In genomic region chr4:876780-877179, GRCh38 we compare ENCODE assay signal across 11 cellular contexts. TPM values are rescaled to one million over a fixed set of nuclear protein-coding genes. Genes with fewer than 3 reads are reported as not detected.
DNase-seq lines count a peak whose midpoint lies in the region; ATAC-seq and TF ChIP-seq lines count a peak whose summit lies in the region.
"Had no signal": no experiment of that assay in that cellular context is flagged by ENCODE, and none has a peak within 500 bp of the region (broad histone marks: within the 10 kb centered on the region; RNA-seq: fewer than 3 reads in every experiment).

No MANE protein-coding gene starts in this region.

- H3K27ac ChIP-seq in neuronal stem cell (replicated peaks; ENCODE audit: low read length): no peak overlapping the region

- no peak overlapping the region for H2BK15ac ChIP-seq in neuronal stem cell (ENCODE audit: low read length)

- H2BK120ac ChIP-seq in neuronal stem cell (ENCODE audit: low read depth, low read length): no peak overlapping the region

- no peaks in the 10 kb centered on the region for H3K27me3 ChIP-seq in neuronal stem cell (ENCODE audit: control insufficient read depth in 3 of 3, insufficient read depth in 3 of 3, low read depth in 1 of 3, low read length in 3 of 3)

- no peak overlapping the region for H3K18ac ChIP-seq in neuronal stem cell (ENCODE audit: low read length)

- peaks cover 28 to 94% of the 10 kb centered on the region in 2 donors for H3K36me3 ChIP-seq in neuronal stem cell (replicated peaks in 1 of 2; ENCODE audit: control insufficient read depth in 2 of 2, insufficient read depth in 2 of 2, low read length in 2 of 2)

- no peak overlapping the region for H3K4me3 Mint-ChIP-seq in central memory CD8-positive, alpha-beta T cell

- peaks cover 36% of the 10 kb centered on the region for H3K4me1 Mint-ChIP-seq in central memory CD8-positive, alpha-beta T cell

- no CpG with 5 or more reads among the region's 24 CpGs for WGBS in neuronal stem cell (ENCODE audit: extremely low coverage in 2 of 2, insufficient read length in 2 of 2, insufficient replicate concordance in 1 of 2), 2 donors

- H3K9me3 Mint-ChIP-seq in central memory CD8-positive, alpha-beta T cell: no peaks in the 10 kb centered on the region

- no peak overlapping the region for H4K8ac ChIP-seq in neuronal stem cell (ENCODE audit: low read depth, low read length)

- H2AFZ ChIP-seq in neuronal stem cell (ENCODE audit: low read length): no peak overlapping the region

- DNase-seq in DMS53 (lab: John Stamatoyannopoulos, UW) (peak; percentile 36), DMS53 treated with DMSO at 0.1 percent for 48 hours (lab: John Stamatoyannopoulos, UW; ENCODE audit: unreplicated experiment) (no peak), neuronal stem cell (ENCODE audit: low spot score) (no peak), T-helper 9 cell (no peak), medulla oblongata (ENCODE audit: extremely low spot score) (no peak)
- DNase-seq in central memory CD8-positive, alpha-beta T cell (ENCODE audit: low spot score in 2 of 2): no peak
- DNase-seq: 8988T; activated CD4-positive, alpha-beta T cell treated with anti-CD3 and anti-CD28 coated beads for 1 hour; effector CD4-positive, alpha-beta T cell had no signal

- H2BK12ac ChIP-seq in neuronal stem cell (ENCODE audit: low read length): no peak overlapping the region

- no peak overlapping the region for H3K4me3 ChIP-seq in neuronal stem cell (ENCODE audit: low read length in 2 of 2)

- no peak overlapping the region for H4K91ac ChIP-seq in neuronal stem cell (ENCODE audit: low read depth, low read length, poor library complexity)

- peak overlapping the region; percentile 24 for H2BK5ac ChIP-seq in neuronal stem cell (ENCODE audit: low read length)

- ATAC-seq in central memory CD8-positive, alpha-beta T cell (replicated peaks; ENCODE audit: extremely low read depth, poor library complexity, severe bottlenecking): no peak
- no peak for ATAC-seq in HG03175 (IDR thresholded peaks at IDR 0.05; ENCODE audit: unreplicated experiment)

- peak overlapping the region; percentile 85 for H3K23ac ChIP-seq in neuronal stem cell (ENCODE audit: low read depth, low read length, poor library complexity)

- no peak overlapping the region for H3K4me2 ChIP-seq in neuronal stem cell (ENCODE audit: insufficient read depth, low read length, poor library complexity, severe bottlenecking)

- H3K79me1 ChIP-seq in neuronal stem cell (ENCODE audit: low read depth, low read length): peaks cover 5% of the 10 kb centered on the region

- H3K27ac Mint-ChIP-seq in central memory CD8-positive, alpha-beta T cell (ENCODE audit: low read depth): peak overlapping the region; percentile 32

- H3K9ac ChIP-seq in neuronal stem cell (ENCODE audit: low read depth, low read length, poor library complexity): no peak overlapping the region

- H3K36me3 Mint-ChIP-seq in central memory CD8-positive, alpha-beta T cell (ENCODE audit: insufficient read depth): peaks cover 28% of the 10 kb centered on the region

- TF ChIP-seq CTCF in LNCAP (IDR thresholded peaks at IDR 0.05): peak; percentile 30; the same call in 1 of the 2 replicates

- H3K9me3 ChIP-seq in neuronal stem cell (replicated peaks in 1 of 2; ENCODE audit: control insufficient read depth in 2 of 2, insufficient read depth in 1 of 2, low read depth in 1 of 2, low read length in 2 of 2): no peaks in the 10 kb centered on the region

- no peak overlapping the region for H2AK5ac ChIP-seq in neuronal stem cell (ENCODE audit: low read depth, low read length)

- no peaks in the 10 kb centered on the region for H3K4me1 ChIP-seq in neuronal stem cell (ENCODE audit: control insufficient read depth in 2 of 2, insufficient read depth in 1 of 2, low read depth in 1 of 2, low read length in 2 of 2)

- peak overlapping the region; percentile 56 for H3K14ac ChIP-seq in neuronal stem cell (ENCODE audit: low read length)

- H3K4ac ChIP-seq in neuronal stem cell (ENCODE audit: low read length): no peak overlapping the region

- H3K27me3 Mint-ChIP-seq in central memory CD8-positive, alpha-beta T cell: no peaks in the 10 kb centered on the region

RNA-seq across cellular contexts. Expression of gene CPLX1, which starts 50.9 kb away (rescaled TPM):
- 0.13 TPM for polyA plus RNA-seq in neuronal stem cell (2013, experiment 1 of 2)
- 0.12 TPM for polyA plus RNA-seq in neuronal stem cell (2013, experiment 2 of 2)

RNA-seq across cellular contexts. Expression of gene GAK, which starts 55.3 kb away (rescaled TPM):
- polyA plus RNA-seq in neuronal stem cell (2013, experiment 1 of 2): 35.3 TPM
- polyA plus RNA-seq in neuronal stem cell (2013, experiment 2 of 2): 34.3 TPM

RNA-seq across cellular contexts. Expression of gene TMEM175, which starts 55.5 kb away (rescaled TPM):
- 8.0 TPM for polyA plus RNA-seq in neuronal stem cell (2013, experiment 1 of 2)
- polyA plus RNA-seq in neuronal stem cell (2013, experiment 2 of 2): 7.7 TPM
